In genomic region chr21:34510148-34511142, GRCh38 we compare ENCODE assay signal across 8 cellular contexts. TPM values are rescaled to one million over a fixed set of nuclear protein-coding genes. Genes with fewer than 3 reads are reported as not detected.
DNase-seq lines count a peak whose midpoint lies in the region; ATAC-seq, FAIRE-seq and TF ChIP-seq lines count a peak whose summit lies in the region.

No MANE protein-coding gene starts in this region.

- H3K27me3 ChIP-seq in Karpas-422 (ENCODE audit: low read length) = no peaks in the 10 kb centered on the region
- peaks cover 0 to 5% of the 10 kb centered on the region in 2 experiments; a peak in 1 of 5 replicates for H3K27me3 ChIP-seq in HepG2 (ENCODE audit: control insufficient read depth in 1 of 2, insufficient read depth in 2 of 2, low read length in 2 of 2)

- in situ Hi-C loops in SK-MEL-5 (cut with HindIII; ENCODE audit: low pct_unique_long_range_greater_than_20kb, low sequenced_read_pairs) (no loop called here), HepG2 (cut with HindIII; ENCODE audit: extremely low pct_ligation_motif_present, low pct_unique_long_range_greater_than_20kb) (no loop called here)

- no peaks in the 10 kb centered on the region for H3K9me2 ChIP-seq in Karpas-422 (replicated peaks; ENCODE audit: insufficient read depth, low read length)

- CTCF ChIA-PET in HepG2 (lab: Yijun Ruan, JAX; ENCODE audit: low intra/inter-chr PET ratio, low total read pairs) = interaction anchor here (1.2 to 3.5 kb wide), 6 partner anchors 34 to 149 kb away, joined by 3 to 50 read pairs (median 12); no protein-coding TSS in a partner anchor

- no peak for TF ChIP-seq EP300 in HepG2 (IDR thresholded peaks at IDR 0.05; ENCODE audit: low read depth in 2 of 2, low read length in 2 of 2)
- TF ChIP-seq EP300 in HepG2 (CRISPR knock-in tag; IDR thresholded peaks at IDR 0.05; ENCODE audit: borderline replicate concordance) = no peak

- H4K20me1 ChIP-seq in Karpas-422 (ENCODE audit: insufficient read depth, low read depth, low read length) = no peaks in the 10 kb centered on the region
- H4K20me1 ChIP-seq in HepG2 (ENCODE audit: insufficient read depth, low read length) = no peaks in the 10 kb centered on the region

- H3K4me2 ChIP-seq in Karpas-422 (ENCODE audit: low read depth, low read length, poor library complexity, severe bottlenecking) = no peak overlapping the region
- H3K4me2 ChIP-seq in HepG2 (ENCODE audit: low read depth, low read length) = peak overlapping the region; percentile 34; the same call in 1 of the 2 replicates

- no peaks in the 10 kb centered on the region for H3K9me3 ChIP-seq in Karpas-422 (ENCODE audit: low read length)
- no peaks in the 10 kb centered on the region for H3K9me3 ChIP-seq in HepG2 (ENCODE audit: low read length)

- no peak overlapping the region for H3K9ac ChIP-seq in Karpas-422 (ENCODE audit: low read length)
- no peak overlapping the region for H3K9ac ChIP-seq in HepG2 (ENCODE audit: insufficient read depth, low read depth, low read length)

- peak; percentile 98 for ATAC-seq in HepG2

- no peak for TF ChIP-seq POLR2A in HepG2 (IDR thresholded peaks at IDR 0.05; ENCODE audit: insufficient read depth in 1 of 2, low read depth in 2 of 2, low read length in 2 of 2)

- H3K4me1 ChIP-seq in Karpas-422 (ENCODE audit: low read length) (no peaks in the 10 kb centered on the region), HepG2 (ENCODE audit: insufficient read depth, low read length) (peaks cover 6% of the 10 kb centered on the region; the same call in 1 of the 2 replicates)

- H3K36me3 ChIP-seq in Karpas-422 (ENCODE audit: insufficient read depth, low read length) (no peaks in the 10 kb centered on the region), HepG2 (replicated peaks in 1 of 2; ENCODE audit: control insufficient read depth in 1 of 2, insufficient read depth in 2 of 2, low read length in 2 of 2) (no peaks in the 10 kb centered on the region)

- WGBS in HepG2 (ENCODE audit: low lambda C conversion rate) = 37% methylated on average over 15 of the region's 15 CpGs

- no peak overlapping the region for H2AFZ ChIP-seq in Karpas-422 (ENCODE audit: low read length)
- H2AFZ ChIP-seq in HepG2 (ENCODE audit: low read length) = no peak overlapping the region

- H3K4me3 ChIP-seq in Karpas-422 (ENCODE audit: low read length) (no peak overlapping the region), cardiac fibroblast (replicated peaks in 1 of 2; ENCODE audit: low read depth in 2 of 2, low read length in 2 of 2) (no peak overlapping the region), HepG2 (replicated peaks in 1 of 3; ENCODE audit: insufficient read depth in 1 of 3, low read depth in 2 of 3, low read length in 3 of 3) (no peak overlapping the region)

- FAIRE-seq in HepG2 (lab: Jason Lieb, UNC) = peak; percentile 70

- POLR2A ChIA-PET in HepG2 (lab: Yijun Ruan, JAX) = interaction anchor here (1.0 to 4.6 kb wide), 4 partner anchors 12 to 93 kb away, joined by 5 to 30 read pairs (median 10); no protein-coding TSS in a partner anchor

- DNase-seq in NCI-H1105 treated with DMSO at 0.1 percent for 48 hours (lab: John Stamatoyannopoulos, UW) = peak; percentile 2
- no peak for DNase-seq in NCI-H1105 (lab: John Stamatoyannopoulos, UW)
- peak; percentile 87 for DNase-seq in Karpas-422
- DNase-seq in SK-MEL-5 (ENCODE audit: low read depth, low spot score) = peak; percentile 87
- DNase-seq in cardiac fibroblast (ENCODE audit: low read depth in 2 of 2) = peak; percentile 78 to 79
- DNase-seq in HepG2 (ENCODE audit: low spot score) = peak; percentile 67
- peak; percentile 44 to 57 (median 47) for DNase-seq in stimulated activated CD4-positive, alpha-beta T cell treated with anti-CD3 and anti-CD28 coated beads, TNF-alpha, amount 100 ng/mL, for 48 hours (ENCODE audit: low read depth in 3 of 3)
- no peak for DNase-seq in occipital lobe (lab: John Stamatoyannopoulos, UW)

- H3K79me2 ChIP-seq in Karpas-422 (ENCODE audit: low read length) (no peaks in the 10 kb centered on the region), HepG2 (ENCODE audit: insufficient read depth, low read length) (no peaks in the 10 kb centered on the region)

- TF ChIP-seq CTCF in cardiac fibroblast (IDR thresholded peaks at IDR 0.05; ENCODE audit: low read depth, low read length) = peak; percentile 90
- peak; percentile 99 for TF ChIP-seq CTCF in HepG2 (CRISPR knock-in tag; IDR thresholded peaks at IDR 0.05)

- TF ChIP-seq RAD21 in HepG2 (CRISPR knock-in tag; IDR thresholded peaks at IDR 0.05) = peak; percentile 96

- H3K27ac ChIP-seq in Karpas-422 (ENCODE audit: low read length) (no peak overlapping the region), HepG2 (ENCODE audit: extremely low read length, insufficient read depth, low read length) (no peak overlapping the region)

- BruUV-seq in HepG2 (replicated peaks; lab: Mats Ljungman, UMichigan) = no TSS peak

- intact Hi-C loops in HepG2 (cut with micrococcal nuclease; ENCODE audit: unreplicated experiment) = loop anchor here (1.0 kb wide), 4 partner anchors 34 to 120 kb away; no protein-coding TSS in a partner anchor

TF ChIP-seq in HepG2, 621 proteins besides CTCF, POLR2A, EP300 and RAD21 (continues in another document):
- TF ChIP-seq SOX6 (IDR thresholded peaks at IDR 0.05) = no peak
- TF ChIP-seq SOX6 (CRISPR knock-in tag; IDR thresholded peaks at IDR 0.05) = peak; percentile 33; the same call in 1 of the 2 replicates
- TF ChIP-seq BRD4 (CRISPR knock-in tag; IDR thresholded peaks at IDR 0.05) = no peak
- no peak for TF ChIP-seq ZFYVE20 (CRISPR knock-in tag; IDR thresholded peaks at IDR 0.05; ENCODE audit: borderline replicate concordance, low read depth)
- TF ChIP-seq ZGPAT (CRISPR knock-in tag; IDR thresholded peaks at IDR 0.05) = peak; percentile 29; the same call in 1 of the 2 replicates
- no peak for TF ChIP-seq MZF1 (CRISPR knock-in tag; IDR thresholded peaks at IDR 0.05; ENCODE audit: borderline replicate concordance)
- peak; percentile 31 for TF ChIP-seq SKI (IDR thresholded peaks at IDR 0.05; ENCODE audit: partially characterized antibody)
- TF ChIP-seq ERF (CRISPR knock-in tag; IDR thresholded peaks at IDR 0.05) = 0 out of 2 replicates have a peak, but pooled peaks have one; percentile 40
- TF ChIP-seq, protein P1, sequence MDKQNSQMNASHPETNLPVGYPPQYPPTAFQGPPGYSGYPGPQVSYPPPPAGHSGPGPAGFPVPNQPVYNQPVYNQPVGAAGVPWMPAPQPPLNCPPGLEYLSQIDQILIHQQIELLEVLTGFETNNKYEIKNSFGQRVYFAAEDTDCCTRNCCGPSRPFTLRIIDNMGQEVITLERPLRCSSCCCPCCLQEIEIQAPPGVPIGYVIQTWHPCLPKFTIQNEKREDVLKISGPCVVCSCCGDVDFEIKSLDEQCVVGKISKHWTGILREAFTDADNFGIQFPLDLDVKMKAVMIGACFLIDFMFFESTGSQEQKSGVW (CRISPR knock-in tag; IDR thresholded peaks at IDR 0.05; ENCODE audit: borderline replicate concordance) = no peak
- TF ChIP-seq NFKB2 (CRISPR knock-in tag; IDR thresholded peaks at IDR 0.05; ENCODE audit: borderline replicate concordance) = peak; percentile 57; the same call in 1 of the 2 replicates
- TF ChIP-seq ZNF232 (CRISPR knock-in tag; IDR thresholded peaks at IDR 0.05; ENCODE audit: borderline replicate concordance) = no peak
- TF ChIP-seq ZNF589 (CRISPR knock-in tag; conservative IDR thresholded peaks at IDR 0.05) = no peak
- TF ChIP-seq KDM2A (CRISPR knock-in tag; IDR thresholded peaks at IDR 0.05; ENCODE audit: borderline replicate concordance, low read depth) = peak; percentile 71; the same call in 1 of the 2 replicates

RNA-seq across cellular contexts. Expression of gene KCNE1, which starts 1.6 kb away (rescaled TPM):
- not detected in 2 replicates for total RNA-seq in Karpas-422 (2014; rRNA removed; shearing (Covaris generic); ENCODE audit: low replicate concordance)
- total RNA-seq in SK-MEL-5 (2014; rRNA removed; shearing (Covaris generic)) = not detected in 2 replicates
- polyA plus RNA-seq in SK-MEL-5 (2015; cell fraction: cytosol; rRNA removed) = not detected in 2 replicates
- 0.36 and 0.95 TPM in 2 replicates for polyA plus RNA-seq in SK-MEL-5 (2015; cell fraction: nucleus; rRNA removed)
- 0.35 TPM in 1 of 2 replicates, not detected in the other for total RNA-seq in HepG2 (2016; rRNA removed; fragmentation: Illumina TruSeq; extraction: Trizol)
- total RNA-seq in HepG2 (2016; cell fraction: cytosol; rRNA removed; fragmentation: Illumina TruSeq; extraction: Trizol; ENCODE audit: low read depth) = not detected in 2 replicates
- total RNA-seq in HepG2 (2016; cell fraction: insoluble cytoplasmic fraction; rRNA removed; fragmentation: Illumina TruSeq; extraction: Trizol) = 0.22 TPM in 1 of 2 replicates, not detected in the other
- not detected in 2 replicates for total RNA-seq in HepG2 (2016; cell fraction: membrane; rRNA removed; fragmentation: Illumina TruSeq; extraction: Trizol)
- 0.50 and 0.84 TPM in 2 replicates for total RNA-seq in HepG2 (2016; cell fraction: nucleus; rRNA removed; fragmentation: Illumina TruSeq; extraction: Trizol)
- polyA plus RNA-seq in HepG2 (2011; rRNA removed) = not detected in 2 replicates
- not detected in 2 replicates for polyA plus RNA-seq in HepG2 (2011; cell fraction: cytosol; rRNA removed)
- 0.16 and 0.17 TPM in 2 replicates for polyA plus RNA-seq in HepG2 (2011; cell fraction: nucleus; rRNA removed)
- polyA plus RNA-seq in HepG2 (2012) = not detected in 2 replicates
- polyA plus RNA-seq in HepG2 (2016; cell fraction: cytosol; fragmentation: Illumina TruSeq; extraction: Trizol; ENCODE audit: low read depth) = not detected in 2 replicates
- polyA plus RNA-seq in HepG2 (2016; cell fraction: insoluble cytoplasmic fraction; fragmentation: Illumina TruSeq; extraction: Trizol; ENCODE audit: low read depth) = not detected in 2 replicates
- not detected in 2 replicates for polyA plus RNA-seq in HepG2 (2016; cell fraction: membrane; fragmentation: Illumina TruSeq; extraction: Trizol; ENCODE audit: low read depth)
- polyA plus RNA-seq in HepG2 (2016; cell fraction: nucleus; fragmentation: Illumina TruSeq; extraction: Trizol; ENCODE audit: insufficient read depth, low read depth) = not detected in 2 replicates
- not detected in 2 replicates for polyA minus RNA-seq in HepG2 (2011; rRNA and poly(A)+ RNA removed; ENCODE audit: low replicate concordance)
- not detected in 2 replicates for polyA minus RNA-seq in HepG2 (2011; cell fraction: cytosol; rRNA and poly(A)+ RNA removed)
- polyA minus RNA-seq in HepG2 (2011; cell fraction: nucleus; rRNA and poly(A)+ RNA removed) = 1.1 and 1.4 TPM in 2 replicates
- 0.16 TPM for total RNA-seq in occipital lobe

Comparison
In these comparisons a context has a peak if more than half of its experiments do, and no peak if none do; other contexts are left out.
1. DNase-seq: peak in NCI-H1105 treated with DMSO at 0.1 percent for 48 hours (single experiment), Karpas-422 (single experiment), SK-MEL-5 (single experiment), cardiac fibroblast (2 of 2), HepG2 (single experiment) and stimulated activated CD4-positive, alpha-beta T cell treated with anti-CD3 and anti-CD28 coated beads, TNF-alpha, amount 100 ng/mL, for 48 hours (3 of 3); none in NCI-H1105 (single experiment) and occipital lobe (single experiment).